ENCODE assay signal across 28 cellular contexts in the genomic region with DNA sequence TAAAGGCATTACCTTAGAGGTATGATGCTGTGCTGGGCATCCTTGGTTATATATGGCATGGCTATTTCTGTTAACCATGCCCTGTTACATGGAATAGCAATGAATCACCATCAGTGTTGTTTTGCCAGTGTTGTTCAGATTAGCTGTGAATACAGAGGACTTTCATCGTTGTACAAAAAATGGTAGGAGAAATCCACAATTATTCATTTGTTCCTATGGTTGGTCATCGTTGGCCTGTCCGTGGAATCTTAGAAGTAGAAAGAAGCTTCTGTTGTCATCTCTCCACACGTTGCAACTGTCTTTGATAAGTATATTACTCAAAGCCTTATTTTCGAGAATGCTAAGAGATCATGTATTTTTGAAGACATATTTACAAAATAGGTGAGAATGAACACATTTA.
"Had no signal": no experiment of that assay in that cellular context is flagged by ENCODE, and none has a peak within 500 bp of the region (broad histone marks: within the 10 kb centered on the region; RNA-seq: fewer than 3 reads in every experiment).

No MANE protein-coding gene starts in this region.

- H3K27ac Mint-ChIP-seq: activated T-helper 1 cell treated with anti-CD3 and anti-CD28 coated beads, Interleukin-12 subunit alpha, Interleukin-12 subunit beta, Interleukin-2, Interleukin-4 antibody, amounts not matched to agents 30 ng/mL and 10 ng/mL and 1 ng/mL, durations not matched to agents 14 hours and 24 hours and 36 hours; endodermal cell; stimulated activated memory B cell treated with anti-CD40 and anti-IgM and Interleukin-4, amounts not matched to agents 10 μg/mL and 1 μg/mL and 100 μg/mL, for 72 hours; T-cell; T-helper 2 cell treated with Interferon-gamma antibody and Interleukin-4, amounts not matched to agents 5 μg/mL and 100 μg/mL, for 36 hours had no signal

- ATAC-seq: esophagus mucosa; left lung; lower lobe of right lung; naive thymus-derived CD8-positive, alpha-beta T cell; pancreas; psoas muscle; stimulated activated memory B cell treated with anti-CD40 and anti-IgM and Interleukin-4, amounts not matched to agents 10 μg/mL and 1 μg/mL and 100 μg/mL, for 72 hours; stimulated activated naive CD8-positive, alpha-beta T cell treated with anti-CD3 and anti-CD28 coated beads, Interleukin-15, amount 100 ng/mL, for 72 hours; T-cell had no signal

- H3K9me3 Mint-ChIP-seq: activated T-helper 1 cell treated with anti-CD3 and anti-CD28 coated beads, Interleukin-12 subunit alpha, Interleukin-12 subunit beta, Interleukin-2, Interleukin-4 antibody, amounts not matched to agents 30 ng/mL and 10 ng/mL and 1 ng/mL, durations not matched to agents 14 hours and 24 hours and 36 hours; endodermal cell; naive thymus-derived CD8-positive, alpha-beta T cell; neural crest cell; stimulated activated memory B cell treated with anti-CD40 and anti-IgM and Interleukin-4, amounts not matched to agents 10 μg/mL and 1 μg/mL and 100 μg/mL, for 72 hours; stimulated activated naive CD8-positive, alpha-beta T cell treated with anti-CD3 and anti-CD28 coated beads, Interleukin-15, amount 100 ng/mL, for 72 hours; T-cell; T-helper 2 cell treated with Interferon-gamma antibody and Interleukin-4, amounts not matched to agents 5 μg/mL and 100 μg/mL, for 36 hours had no signal

- FAIRE-seq: pancreas, small intestine had no signal

- H3K36me3 Mint-ChIP-seq: brain; stimulated activated memory B cell treated with anti-CD40 and anti-IgM and Interleukin-4, amounts not matched to agents 10 μg/mL and 1 μg/mL and 100 μg/mL, for 72 hours had no signal

- H3K4me1 Mint-ChIP-seq: stimulated activated memory B cell treated with anti-CD40 and anti-IgM and Interleukin-4, amounts not matched to agents 10 μg/mL and 1 μg/mL and 100 μg/mL, for 72 hours had no signal

- H3K27ac ChIP-seq: ascending aorta, cardiac muscle cell, left lung, lower lobe of right lung, pancreas, psoas muscle, sigmoid colon had no signal

- H3K4me3 Mint-ChIP-seq: activated T-helper 1 cell treated with anti-CD3 and anti-CD28 coated beads, Interleukin-12 subunit alpha, Interleukin-12 subunit beta, Interleukin-2, Interleukin-4 antibody, amounts not matched to agents 30 ng/mL and 10 ng/mL and 1 ng/mL, durations not matched to agents 14 hours and 24 hours and 36 hours; brain; endodermal cell; naive thymus-derived CD8-positive, alpha-beta T cell; neural crest cell; stimulated activated memory B cell treated with anti-CD40 and anti-IgM and Interleukin-4, amounts not matched to agents 10 μg/mL and 1 μg/mL and 100 μg/mL, for 72 hours; stimulated activated naive CD8-positive, alpha-beta T cell treated with anti-CD3 and anti-CD28 coated beads, Interleukin-15, amount 100 ng/mL, for 72 hours; T-cell; T-helper 2 cell treated with Interferon-gamma antibody and Interleukin-4, amounts not matched to agents 5 μg/mL and 100 μg/mL, for 36 hours had no signal

- DNase-seq: activated CD4-positive, alpha-beta T cell treated with anti-CD3 and anti-CD28 coated beads for 4 hours; activated CD4-positive, alpha-beta T cell treated with anti-CD3 and anti-CD28 coated beads, Interleukin-2, amount 50 U/mL, for 4 hours; activated CD4-positive, CD25-positive, alpha-beta regulatory T cell; activated gamma-delta T cell; activated naive CD4-positive, alpha-beta T cell treated with anti-CD3 and anti-CD28 coated beads, Interleukin-2, amount 50 U/mL, for 16 hours; activated T-cell treated with anti-CD3 and anti-CD28 coated beads for 4 hours; cortex of kidney; foreskin fibroblast; left lung; lower lobe of right lung; mesenchymal stem cell; naive thymus-derived CD8-positive, alpha-beta T cell; pancreas; psoas muscle; sigmoid colon; small intestine; stimulated activated CD4-positive, alpha-beta T cell treated with anti-CD3 and anti-CD28 coated beads, Interleukin-4, amount 100 ng/mL, for 24 hours; stimulated activated naive CD8-positive, alpha-beta T cell treated with anti-CD3 and anti-CD28 coated beads, Interleukin-15, amount 100 ng/mL, for 72 hours; T-cell had no signal
